7 cellular contexts compared by ENCODE assay signal in genomic region chr2:38714891-38715418, GRCh38. TPM values are rescaled to one million over a fixed set of nuclear protein-coding genes. Genes with fewer than 3 reads are reported as not detected.
DNase-seq lines count a peak whose midpoint lies in the region; ATAC-seq, FAIRE-seq and TF ChIP-seq lines count a peak whose summit lies in the region.
"Not testable (repeated sequence)": the region's sequence is repeated elsewhere in the genome, so short reads cannot be mapped to it uniquely, and the experiment has no call there.

No MANE protein-coding gene starts in this region.

- not testable (repeated sequence) for H3K9me3 Mint-ChIP-seq in CD8-positive, alpha-beta memory T cell; T-helper 1 cell treated with Interleukin-12 subunit alpha and Interleukin-12 subunit beta and Interleukin-4 antibody, amounts not matched to agents 30 μg/mL and 1 μg/mL, for 36 hours; activated CD4-positive, alpha-beta T cell treated with anti-CD3 and anti-CD28 coated beads, Interleukin-2, amount 10 ng/mL, durations not matched to agents 7 days and 5 days; activated T-cell treated with anti-CD3 and anti-CD28 coated beads, Interleukin-2, amount 50 U/mL, for 24 hours; activated naive CD4-positive, alpha-beta T cell treated with anti-CD3 and anti-CD28 coated beads for 36 hours

- peaks cover 13% of the 10 kb centered on the region for H3K4me1 ChIP-seq in CD8-positive, alpha-beta memory T cell (ENCODE audit: insufficient read depth, low read length)
- not testable (repeated sequence) for H3K4me1 ChIP-seq in K562 (replicated peaks in 1 of 2; ENCODE audit: control insufficient read depth in 2 of 2, insufficient read depth in 2 of 2, low read length in 2 of 2); pancreas

- not testable (repeated sequence) for H3K79me2 ChIP-seq in K562 (ENCODE audit: control insufficient read depth, insufficient read depth, low read length)

- H3K27ac Mint-ChIP-seq in CD8-positive, alpha-beta memory T cell: peak overlapping the region in 7 of 8 donors; percentile 26 to 99 (median 60)
- H3K27ac Mint-ChIP-seq in T-helper 1 cell treated with Interleukin-12 subunit alpha and Interleukin-12 subunit beta and Interleukin-4 antibody, amounts not matched to agents 30 μg/mL and 1 μg/mL, for 36 hours: peak overlapping the region; percentile 33
- peak overlapping the region; percentile 64 for H3K27ac Mint-ChIP-seq in activated CD4-positive, alpha-beta T cell treated with anti-CD3 and anti-CD28 coated beads, Interleukin-2, amount 10 ng/mL, durations not matched to agents 7 days and 5 days
- H3K27ac Mint-ChIP-seq in activated T-cell treated with anti-CD3 and anti-CD28 coated beads, Interleukin-2, amount 50 U/mL, for 24 hours: peak overlapping the region; percentile 85
- H3K27ac Mint-ChIP-seq in activated naive CD4-positive, alpha-beta T cell treated with anti-CD3 and anti-CD28 coated beads for 36 hours: peak overlapping the region; percentile 72

- H3K36me3 Mint-ChIP-seq in CD8-positive, alpha-beta memory T cell: peaks cover 9 to 58% (median 13%) of the 10 kb centered on the region in 3 donors
- peaks cover 49% of the 10 kb centered on the region for H3K36me3 Mint-ChIP-seq in T-helper 1 cell treated with Interleukin-12 subunit alpha and Interleukin-12 subunit beta and Interleukin-4 antibody, amounts not matched to agents 30 μg/mL and 1 μg/mL, for 36 hours (ENCODE audit: low read depth)
- H3K36me3 Mint-ChIP-seq in activated CD4-positive, alpha-beta T cell treated with anti-CD3 and anti-CD28 coated beads, Interleukin-2, amount 10 ng/mL, durations not matched to agents 7 days and 5 days (ENCODE audit: low read depth): peaks cover 71% of the 10 kb centered on the region
- peaks cover 85% of the 10 kb centered on the region for H3K36me3 Mint-ChIP-seq in activated T-cell treated with anti-CD3 and anti-CD28 coated beads, Interleukin-2, amount 50 U/mL, for 24 hours (ENCODE audit: low read depth)
- peaks cover 18% of the 10 kb centered on the region for H3K36me3 Mint-ChIP-seq in activated naive CD4-positive, alpha-beta T cell treated with anti-CD3 and anti-CD28 coated beads for 36 hours (ENCODE audit: low read depth)

- POLR2A ChIA-PET in CD8-positive, alpha-beta memory T cell (lab: Charles Lee): not testable (repeated sequence)
- POLR2A ChIA-PET in activated CD4-positive, alpha-beta T cell treated with anti-CD3 and anti-CD28 coated beads, Interleukin-2, amount 10 ng/mL, durations not matched to agents 7 days and 5 days (lab: Charles Lee): interaction anchor here (1.2 kb wide), 1 partner anchor 31 kb away, joined by 4 read pairs; no protein-coding TSS in a partner anchor
- POLR2A ChIA-PET in K562 (lab: Yijun Ruan, JAX): interaction anchor here (0.7 to 1.8 kb wide), 2 partner anchors 10 to 36 kb away, joined by 3 to 4 read pairs; partner anchors contain the start of gene SRSF7

- not testable (repeated sequence) for H3K4me3 Mint-ChIP-seq in CD8-positive, alpha-beta memory T cell; T-helper 1 cell treated with Interleukin-12 subunit alpha and Interleukin-12 subunit beta and Interleukin-4 antibody, amounts not matched to agents 30 μg/mL and 1 μg/mL, for 36 hours; activated CD4-positive, alpha-beta T cell treated with anti-CD3 and anti-CD28 coated beads, Interleukin-2, amount 10 ng/mL, durations not matched to agents 7 days and 5 days; activated naive CD4-positive, alpha-beta T cell treated with anti-CD3 and anti-CD28 coated beads for 36 hours
- peak overlapping the region; percentile 25 for H3K4me3 Mint-ChIP-seq in activated T-cell treated with anti-CD3 and anti-CD28 coated beads, Interleukin-2, amount 50 U/mL, for 24 hours

- 100% methylated on average over 1 of the region's 1 CpG for WGBS in K562 (ENCODE audit: insufficient coverage, low coverage, missing lambda C conversion rate)
- WGBS in pancreas, 2 donors: 19 to 56% methylated on average over 1 of the region's 1 CpG

- not testable (repeated sequence) for TF ChIP-seq RAD21 in K562 (CRISPR knock-in tag; conservative IDR thresholded peaks at IDR 0.05 in 1 of 2, IDR thresholded peaks at IDR 0.05 in 1 of 2)

- ATAC-seq in K562: not testable (repeated sequence)
- peak in 3 of 4 donors; percentile 56 to 69 (median 62) for ATAC-seq in pancreas

- H3K27me3 Mint-ChIP-seq in CD8-positive, alpha-beta memory T cell; T-helper 1 cell treated with Interleukin-12 subunit alpha and Interleukin-12 subunit beta and Interleukin-4 antibody, amounts not matched to agents 30 μg/mL and 1 μg/mL, for 36 hours (ENCODE audit: low read depth); activated CD4-positive, alpha-beta T cell treated with anti-CD3 and anti-CD28 coated beads, Interleukin-2, amount 10 ng/mL, durations not matched to agents 7 days and 5 days; activated T-cell treated with anti-CD3 and anti-CD28 coated beads, Interleukin-2, amount 50 U/mL, for 24 hours; activated naive CD4-positive, alpha-beta T cell treated with anti-CD3 and anti-CD28 coated beads for 36 hours (ENCODE audit: low read depth): not testable (repeated sequence)

- not testable (repeated sequence) for H3K9ac ChIP-seq in K562 (ENCODE audit: insufficient read depth in 1 of 2, low read depth in 2 of 2, low read length in 2 of 2)

- TF ChIP-seq EP300 in K562 (IDR thresholded peaks at IDR 0.05; ENCODE audit: low read length): not testable (repeated sequence)

- H4K20me1 ChIP-seq in K562 (replicated peaks; ENCODE audit: control insufficient read depth, insufficient read depth, low read length): not testable (repeated sequence)

- not testable (repeated sequence) for H3K27me3 ChIP-seq in CD8-positive, alpha-beta memory T cell (ENCODE audit: insufficient read depth, low read length, poor library complexity, severe bottlenecking); K562 (ENCODE audit: control insufficient read depth in 2 of 2, insufficient read depth in 2 of 2, low read length in 2 of 2); pancreas

- not testable (repeated sequence) for DNase-seq in CD8-positive, alpha-beta memory T cell; activated CD4-positive, alpha-beta T cell treated with anti-CD3 and anti-CD28 coated beads, Interleukin-2, amount 10 ng/mL, durations not matched to agents 7 days and 5 days; activated T-cell treated with anti-CD3 and anti-CD28 coated beads, Interleukin-2, amount 50 U/mL, for 24 hours; activated naive CD4-positive, alpha-beta T cell treated with anti-CD3 and anti-CD28 coated beads for 36 hours; K562 (ENCODE audit: extremely low read depth in 1 of 4, low spot score in 3 of 4); pancreas

- H2AFZ ChIP-seq in K562 (ENCODE audit: low read depth, low read length): not testable (repeated sequence)

- H3K9me1 ChIP-seq in K562 (ENCODE audit: control insufficient read depth, insufficient read depth, low read length): not testable (repeated sequence)

- TF ChIP-seq POLR2A in K562 (conservative IDR thresholded peaks at IDR 0.05): not testable (repeated sequence)

- H3K4me1 Mint-ChIP-seq in CD8-positive, alpha-beta memory T cell: peaks cover 36 to 67% (median 52%) of the 10 kb centered on the region in 3 donors
- H3K4me1 Mint-ChIP-seq in T-helper 1 cell treated with Interleukin-12 subunit alpha and Interleukin-12 subunit beta and Interleukin-4 antibody, amounts not matched to agents 30 μg/mL and 1 μg/mL, for 36 hours (ENCODE audit: low read depth): peaks cover 41% of the 10 kb centered on the region
- H3K4me1 Mint-ChIP-seq in activated CD4-positive, alpha-beta T cell treated with anti-CD3 and anti-CD28 coated beads, Interleukin-2, amount 10 ng/mL, durations not matched to agents 7 days and 5 days: peaks cover 41% of the 10 kb centered on the region
- H3K4me1 Mint-ChIP-seq in activated T-cell treated with anti-CD3 and anti-CD28 coated beads, Interleukin-2, amount 50 U/mL, for 24 hours (ENCODE audit: low read depth): peaks cover 62% of the 10 kb centered on the region
- peaks cover 55% of the 10 kb centered on the region for H3K4me1 Mint-ChIP-seq in activated naive CD4-positive, alpha-beta T cell treated with anti-CD3 and anti-CD28 coated beads for 36 hours (ENCODE audit: low read depth)

- not testable (repeated sequence) for H3K36me3 ChIP-seq in CD8-positive, alpha-beta memory T cell (ENCODE audit: insufficient read depth, low read length); K562 (ENCODE audit: control insufficient read depth, insufficient read depth, low read length); pancreas

- not testable (repeated sequence) for H3K4me3 ChIP-seq in CD8-positive, alpha-beta memory T cell (ENCODE audit: low read length); K562; pancreas

- not testable (repeated sequence) for H3K4me2 ChIP-seq in K562 (ENCODE audit: insufficient read depth, low read length)

- H3K9me3 ChIP-seq in CD8-positive, alpha-beta memory T cell (ENCODE audit: low read length); K562 (replicated peaks; ENCODE audit: control insufficient read depth, insufficient read depth, low read depth, low read length); pancreas: not testable (repeated sequence)

- H3K27ac ChIP-seq in CD8-positive, alpha-beta memory T cell (ENCODE audit: low read depth, low read length); K562 (ENCODE audit: extremely low read depth, low read depth, low read length); pancreas: not testable (repeated sequence)

- FAIRE-seq in K562 (lab: Jason Lieb, UNC) (peak; percentile 65), pancreas (lab: Jason Lieb, UNC) (peak; percentile 49)

- CTCF ChIA-PET in CD8-positive, alpha-beta memory T cell (lab: Charles Lee): interaction anchor here (1.0 kb wide), 1 partner anchor 10 kb away, joined by 5 read pairs; no protein-coding TSS in a partner anchor
- CTCF ChIA-PET in activated CD4-positive, alpha-beta T cell treated with anti-CD3 and anti-CD28 coated beads, Interleukin-2, amount 10 ng/mL, durations not matched to agents 7 days and 5 days (lab: Charles Lee): interaction anchor here (2.7 kb wide), 1 partner anchor 133 kb away, joined by 9 read pairs; no protein-coding TSS in a partner anchor
- CTCF ChIA-PET in activated naive CD4-positive, alpha-beta T cell treated with anti-CD3 and anti-CD28 coated beads for 36 hours (lab: Charles Lee): interaction anchor here (1.6 to 2.1 kb wide), 2 partner anchors 111 to 133 kb away, joined by 5 to 8 read pairs; no protein-coding TSS in a partner anchor
- CTCF ChIA-PET in K562 (lab: Yijun Ruan, JAX; ENCODE audit: low intra/inter-chr PET ratio): not testable (repeated sequence)

- intact Hi-C loops in activated naive CD4-positive, alpha-beta T cell treated with anti-CD3 and anti-CD28 coated beads for 36 hours (cut with micrococcal nuclease); K562 (cut with micrococcal nuclease); pancreas (cut with DNase I): not testable (repeated sequence)

- not testable (repeated sequence) for TF ChIP-seq CTCF in K562 (IDR thresholded peaks at IDR 0.05 in 2 of 3, conservative IDR thresholded peaks at IDR 0.05 in 1 of 3; ENCODE audit: insufficient read depth in 2 of 3, low read depth in 1 of 3, low read length in 3 of 3); pancreas (IDR thresholded peaks at IDR 0.05)

- BruUV-seq in K562 (replicated peaks; lab: Mats Ljungman, UMichigan): not testable (repeated sequence)

- in situ Hi-C loops in K562 (cut with MboI): loop anchor here (5.0 kb wide), 1 partner anchor 43 kb away; no protein-coding TSS in a partner anchor

RNA-seq across cellular contexts. Expression of gene SRSF7, which starts 36.2 kb away (rescaled TPM):
- 100 to 1,000 TPM; 378 to 381 TPM for total RNA-seq in CD8-positive, alpha-beta memory T cell
- 200 TPM for polyA plus RNA-seq in CD8-positive, alpha-beta memory T cell
- 100 to 1,000 TPM; 225 to 272 TPM for total RNA-seq in activated CD4-positive, alpha-beta T cell treated with anti-CD3 and anti-CD28 coated beads, Interleukin-2, amount 10 ng/mL, durations not matched to agents 7 days and 5 days
- total RNA-seq in activated naive CD4-positive, alpha-beta T cell treated with anti-CD3 and anti-CD28 coated beads for 36 hours: 100 to 1,000 TPM; 212 to 217 TPM
- total RNA-seq in K562 (2011; cell fraction: chromatin; rRNA removed; ENCODE audit: low replicate concordance): 208 and 463 TPM in 2 replicates
- 149 and 153 TPM in 2 replicates for total RNA-seq in K562 (2011; cell fraction: nucleolus; rRNA removed)
- 214 TPM in 2 replicates for total RNA-seq in K562 (2011; cell fraction: nucleoplasm; rRNA removed)
- total RNA-seq in K562 (2014; rRNA removed) (219 and 241 TPM in 2 replicates), K562 (2014; rRNA removed; fragmentation: Illumina TruSeq; extraction: Trizol) (336 and 371 TPM in 2 replicates), K562 (2015; rRNA removed; fragmentation: Illumina TruSeq; extraction: Trizol) (393 and 420 TPM in 2 replicates), K562 (2021) (293 and 315 TPM in 2 replicates), pancreas (10 to 100 TPM; 27.4 to 60.8 (median 39.9) TPM)
- polyA plus RNA-seq in K562 (2011; rRNA removed) (519 and 726 TPM in 2 replicates), K562 (2014; fragmentation: Illumina TruSeq; extraction: Trizol) (316 and 323 TPM in 2 replicates), K562 (2014; fragmentation: Nextera tagmentation; extraction: Ambion mirVana) (100 to 1,000 TPM; 696 to 706 TPM), K562 (2014; rRNA removed) (375 and 380 TPM in 2 replicates), pancreas (100 to 1,000 TPM in 1 of 2 donors, 10 to 100 TPM in 1; 75.4 to 119 TPM)
- 154 and 268 TPM in 2 replicates for polyA plus RNA-seq in K562 (2011; cell fraction: cytosol; rRNA removed)
- 495 and 660 TPM in 2 replicates for polyA plus RNA-seq in K562 (2011; cell fraction: nucleus; rRNA removed)
- polyA plus RNA-seq in K562 (2012): 248 and 386 TPM in 2 replicates
- polyA minus RNA-seq in K562 (2011; rRNA and poly(A)+ RNA removed): 547 and 760 TPM in 2 replicates
- 130 and 176 TPM in 2 replicates for polyA minus RNA-seq in K562 (2011; cell fraction: cytosol; rRNA and poly(A)+ RNA removed)
- polyA minus RNA-seq in K562 (2011; cell fraction: nucleus; rRNA and poly(A)+ RNA removed): 174 and 299 TPM in 2 replicates

RNA-seq across cellular contexts. Expression of gene GALM, which starts 49.0 kb away (rescaled TPM):
- total RNA-seq in CD8-positive, alpha-beta memory T cell: 100 to 1,000 TPM; 107 to 109 TPM
- 51.4 TPM for polyA plus RNA-seq in CD8-positive, alpha-beta memory T cell
- 10 to 100 TPM; 39.7 to 41.1 TPM for total RNA-seq in activated CD4-positive, alpha-beta T cell treated with anti-CD3 and anti-CD28 coated beads, Interleukin-2, amount 10 ng/mL, durations not matched to agents 7 days and 5 days
- total RNA-seq in activated naive CD4-positive, alpha-beta T cell treated with anti-CD3 and anti-CD28 coated beads for 36 hours: 10 to 100 TPM; 31.3 to 31.9 TPM
- 19.3 and 29.1 TPM in 2 replicates for total RNA-seq in K562 (2011; cell fraction: chromatin; rRNA removed; ENCODE audit: low replicate concordance)
- 22.4 and 22.5 TPM in 2 replicates for total RNA-seq in K562 (2011; cell fraction: nucleolus; rRNA removed)
- 13.8 and 21.6 TPM in 2 replicates for total RNA-seq in K562 (2011; cell fraction: nucleoplasm; rRNA removed)
- total RNA-seq in K562 (2014; rRNA removed) (21.8 and 27.9 TPM in 2 replicates), K562 (2014; rRNA removed; fragmentation: Illumina TruSeq; extraction: Trizol) (26.3 and 27.3 TPM in 2 replicates), K562 (2015; rRNA removed; fragmentation: Illumina TruSeq; extraction: Trizol) (22.1 and 23.9 TPM in 2 replicates), K562 (2021) (21.8 and 22.7 TPM in 2 replicates), pancreas (10 to 100 TPM in 1 of 6 donors, 1 to 10 TPM in 5; 6.3 to 10.9 (median 7.4) TPM)
- polyA plus RNA-seq in K562 (2011; rRNA removed) (36.8 and 43.6 TPM in 2 replicates), K562 (2014; fragmentation: Illumina TruSeq; extraction: Trizol) (32.7 and 33.4 TPM in 2 replicates), K562 (2014; fragmentation: Nextera tagmentation; extraction: Ambion mirVana) (10 to 100 TPM; 38.0 to 51.7 TPM), K562 (2014; rRNA removed) (23.3 and 24.3 TPM in 2 replicates), pancreas (1 to 10 TPM; 5.4 to 7.6 TPM)
- 23.9 and 46.7 TPM in 2 replicates for polyA plus RNA-seq in K562 (2011; cell fraction: cytosol; rRNA removed)
- polyA plus RNA-seq in K562 (2011; cell fraction: nucleus; rRNA removed): 10.8 and 14.1 TPM in 2 replicates
- 14.1 and 59.1 TPM in 2 replicates for polyA plus RNA-seq in K562 (2012)
- 38.4 and 42.7 TPM in 2 replicates for polyA minus RNA-seq in K562 (2011; rRNA and poly(A)+ RNA removed)
- 21.8 and 25.5 TPM in 2 replicates for polyA minus RNA-seq in K562 (2011; cell fraction: cytosol; rRNA and poly(A)+ RNA removed)
- polyA minus RNA-seq in K562 (2011; cell fraction: nucleus; rRNA and poly(A)+ RNA removed): 20.1 and 28.8 TPM in 2 replicates

Comparison
In these comparisons a context has a peak if more than half of its experiments do, and no peak if none do; other contexts are left out.
1. H3K27ac Mint-ChIP-seq: peak in every context shown above with its lines; median percentile 85 in activated T-cell treated with anti-CD3 and anti-CD28 coated beads, Interleukin-2, amount 50 U/mL, for 24 hours; 72 in activated naive CD4-positive, alpha-beta T cell treated with anti-CD3 and anti-CD28 coated beads for 36 hours; 64 in activated CD4-positive, alpha-beta T cell treated with anti-CD3 and anti-CD28 coated beads, Interleukin-2, amount 10 ng/mL, durations not matched to agents 7 days and 5 days; 60 in CD8-positive, alpha-beta memory T cell; 33 in T-helper 1 cell treated with Interleukin-12 subunit alpha and Interleukin-12 subunit beta and Interleukin-4 antibody, amounts not matched to agents 30 μg/mL and 1 μg/mL, for 36 hours.